ENCODE assay signal across 24 cellular contexts in genomic region chr16:2956566-2956956, GRCh38. TPM values are rescaled to one million over a fixed set of nuclear protein-coding genes. Genes with fewer than 3 reads are reported as not detected.
DNase-seq lines count a peak whose midpoint lies in the region; ATAC-seq, FAIRE-seq and TF ChIP-seq lines count a peak whose summit lies in the region.
"Had no signal": no experiment of that assay in that cellular context is flagged by ENCODE, and none has a peak within 500 bp of the region (broad histone marks: within the 10 kb centered on the region; RNA-seq: fewer than 3 reads in every experiment).

No MANE protein-coding gene starts in this region.

- H3K9me3 ChIP-seq in GM12878 (replicated peaks; ENCODE audit: control insufficient read depth, insufficient read depth, low read length) (no peaks in the 10 kb centered on the region), neural progenitor cell (ENCODE audit: low read depth) (no peaks in the 10 kb centered on the region)
- H3K9me3 ChIP-seq: MG63 had no signal

- no peak for FAIRE-seq in GM12878 (lab: Jason Lieb, UNC)
- no peak for FAIRE-seq in GM19239 (lab: Jason Lieb, UNC)

- H3K79me2 ChIP-seq in GM12878 (ENCODE audit: control insufficient read depth, insufficient read depth, low read length) (no peaks in the 10 kb centered on the region), neural progenitor cell (ENCODE audit: low read depth) (no peaks in the 10 kb centered on the region)

- BruUV-seq in GM12878 (replicated peaks; lab: Mats Ljungman, UMichigan), result no TSS peak

- 72% methylated on average over 11 of the region's 11 CpGs for WGBS in GM12878 (ENCODE audit: insufficient coverage, insufficient replicate concordance, low lambda C conversion rate, missing lambda C conversion rate)

- H3K36me3 ChIP-seq in GM12878 (ENCODE audit: control insufficient read depth in 2 of 2, insufficient read depth in 2 of 2, low read length in 1 of 2), result no peaks in the 10 kb centered on the region
- no peaks in the 10 kb centered on the region for H3K36me3 ChIP-seq in neural progenitor cell
- H3K36me3 ChIP-seq: MG63 had no signal

- peak overlapping the region; percentile 11; the same call in 1 of the 2 replicates for H2AFZ ChIP-seq in GM12878 (ENCODE audit: control insufficient read depth, low read depth, low read length)
- H2AFZ ChIP-seq in neural progenitor cell (replicated peaks), result no peak overlapping the region

- H3F3A ChIP-seq in neural progenitor cell (ENCODE audit: low read depth), result no peaks in the 10 kb centered on the region

- TF ChIP-seq CTCF in GM12878 (IDR thresholded peaks at IDR 0.05 in 2 of 3, conservative IDR thresholded peaks at IDR 0.05 in 1 of 3; ENCODE audit: control insufficient read depth in 2 of 3, extremely low read depth in 1 of 3, insufficient read depth in 1 of 3, low read depth in 3 of 3, low read length in 3 of 3) (no peak), neural progenitor cell (IDR thresholded peaks at IDR 0.05) (no peak)

- H3K27me3 Mint-ChIP-seq in neural progenitor cell (ENCODE audit: insufficient read depth, low read depth), result peaks cover 8% of the 10 kb centered on the region

- H3K4me2 ChIP-seq in GM12878 (ENCODE audit: control insufficient read depth, insufficient read depth) (no peak overlapping the region), neural progenitor cell (no peak overlapping the region)

- in situ Hi-C loops in GM12878 (cut with MboI), result no loop called here

- H4K20me1 ChIP-seq in GM12878 (ENCODE audit: control insufficient read depth, insufficient read depth) (no peaks in the 10 kb centered on the region), neural progenitor cell (ENCODE audit: low read depth) (no peaks in the 10 kb centered on the region)

- H3K4me3 ChIP-seq in GM12878, result no peak overlapping the region
- H3K4me3 ChIP-seq in neural progenitor cell, result no peak overlapping the region
- H3K4me3 ChIP-seq: MG63 had no signal

- no peak for TF ChIP-seq POLR2A in GM12878 (IDR thresholded peaks at IDR 0.05; ENCODE audit: low read depth, low read length)

- no peaks in the 10 kb centered on the region for H3K36me3 Mint-ChIP-seq in neural progenitor cell
- H3K36me3 Mint-ChIP-seq: CD8-positive, alpha-beta T cell; IgD-negative memory B cell had no signal

- H3K27ac Mint-ChIP-seq in neural progenitor cell, result no peak overlapping the region
- H3K27ac Mint-ChIP-seq: CD8-positive, alpha-beta T cell had no signal

- POLR2A ChIA-PET in GM12878 (lab: Charles Lee), result interaction anchor here (0.9 kb wide), 1 partner anchor 9 kb away, joined by 3 read pairs; no protein-coding TSS in a partner anchor

- peaks cover 21% of the 10 kb centered on the region for H3K4me1 ChIP-seq in GM12878 (ENCODE audit: control insufficient read depth, insufficient read depth, low read length)
- no peaks in the 10 kb centered on the region for H3K4me1 ChIP-seq in neural progenitor cell

- intact Hi-C loops in GM12878 (cut with micrococcal nuclease; ENCODE audit: unreplicated experiment), result no loop called here

- H3K9me3 Mint-ChIP-seq in neural progenitor cell, result no peaks in the 10 kb centered on the region
- H3K9me3 Mint-ChIP-seq: CD8-positive, alpha-beta T cell; IgD-negative memory B cell had no signal

- peaks cover 7% of the 10 kb centered on the region for H3K4me1 Mint-ChIP-seq in neural progenitor cell

- peak overlapping the region; percentile 44 for H3K4me3 Mint-ChIP-seq in neural progenitor cell
- H3K4me3 Mint-ChIP-seq: CD8-positive, alpha-beta T cell; IgD-negative memory B cell had no signal

- no peaks in the 10 kb centered on the region for H3K27me3 ChIP-seq in GM12878 (replicated peaks in 1 of 2; ENCODE audit: control insufficient read depth in 2 of 2, insufficient read depth in 2 of 2, low read length in 1 of 2)
- no peaks in the 10 kb centered on the region for H3K27me3 ChIP-seq in neural progenitor cell

- SMC1A ChIA-PET in GM12878 (lab: Charles Lee; ENCODE audit: uncharacterized antibody, unreplicated experiment), result interaction anchor here (0.9 kb wide), 1 partner anchor 9 kb away, joined by 3 read pairs; no protein-coding TSS in a partner anchor

- H3K9ac ChIP-seq in GM12878 (ENCODE audit: control insufficient read depth, insufficient read depth, low read length) (no peak overlapping the region), neural progenitor cell (no peak overlapping the region)

- TF ChIP-seq RAD21 in GM12878 (IDR thresholded peaks at IDR 0.05; ENCODE audit: insufficient read depth, low read depth, low read length), result no peak

- ATAC-seq in GM12878 (no peak), GM18867 (IDR thresholded peaks at IDR 0.05; ENCODE audit: unreplicated experiment) (no peak), HG03135 (IDR thresholded peaks at IDR 0.05; ENCODE audit: unreplicated experiment) (no peak)
- ATAC-seq: CD8-positive, alpha-beta T cell; PC-3 had no signal

- CTCF ChIA-PET in GM12878 (lab: Yijun Ruan, JAX), result no interaction called here

- peak; percentile 58 for DNase-seq in activated effector memory CD4-positive, alpha-beta T cell treated with anti-CD3 and anti-CD28 coated beads, Interleukin-2, amount 50 U/mL, for 16 hours
- DNase-seq in activated effector memory CD4-positive, alpha-beta T cell treated with Interleukin-2 at 50 U/mL for 16 hours, result no peak
- DNase-seq in GM12878 (ENCODE audit: low read depth, low spot score), result no peak
- DNase-seq in neural progenitor cell (ENCODE audit: low spot score), result no peak
- no peak for DNase-seq in GM19239 (ENCODE audit: insufficient read length, low spot score)
- DNase-seq in NCI-H226, result no peak
- DNase-seq: ACHN; C1 segment of cervical spinal cord; Calu3; CD8-positive, alpha-beta T cell; HCEC 1CT; MG63; NCI-H1694 treated with DMSO at 0.1 percent for 48 hours; NCI-H2081 treated with DMSO at 0.1 percent for 48 hours; NCI-H446 treated with DMSO at 0.1 percent for 48 hours; NCI-H526 treated with DMSO at 0.1 percent for 48 hours; PC-3; Right ventricle myocardium superior had no signal

- no peak overlapping the region for H3K27ac ChIP-seq in GM12878 (ENCODE audit: control insufficient read depth, insufficient read depth)
- H3K27ac ChIP-seq in neural progenitor cell, result no peak overlapping the region
- H3K27ac ChIP-seq: 22Rv1 had no signal

- no peak for TF ChIP-seq EP300 in GM12878 (IDR thresholded peaks at IDR 0.05; ENCODE audit: borderline replicate concordance in 1 of 2, control insufficient read depth in 1 of 2, low read depth in 2 of 2, low read length in 2 of 2)

- RAD21 ChIA-PET in GM12878 (lab: Charles Lee; ENCODE audit: unreplicated experiment), result interaction anchor here (0.6 to 1.3 kb wide), 2 partner anchors 14 to 29 kb away, joined by 3 read pairs; no protein-coding TSS in a partner anchor

RNA-seq across cellular contexts. Expression of gene KREMEN2, which starts 7.5 kb away (rescaled TPM):
- 7.1 TPM in 2 replicates for total RNA-seq in GM12878 (2013; cell fraction: nucleolus; rRNA removed)
- total RNA-seq in GM12878 (2014; rRNA removed) (1.3 and 1.8 TPM in 2 replicates), GM12878 (2014; rRNA removed; fragmentation: Illumina TruSeq; extraction: Trizol) (0.14 and 0.18 TPM in 2 replicates), GM12878 (2021) (1.5 TPM in 2 replicates), neural progenitor cell (ENCODE audit: low replicate concordance) (0.51 and 5.6 TPM in 2 replicates)
- polyA plus RNA-seq in GM12878 (2011; ENCODE audit: low read depth), result not detected
- polyA plus RNA-seq in GM12878 (2011; rRNA removed) (1.6 and 3.7 TPM in 2 replicates), GM12878 (2014; fragmentation: Illumina TruSeq; extraction: Trizol) (0.06 TPM in 1 of 2 replicates, not detected in the other), GM12878 (2014; fragmentation: Nextera tagmentation; extraction: Ambion mirVana) (not detected), GM12878 (2014; rRNA removed) (1.1 and 1.8 TPM in 2 replicates), GM12878 (2016; fragmentation: Nextera tagmentation; extraction: Ambion mirVana) (under 1 TPM; 0.45 to 0.59 TPM)
- 5.4 and 9.9 TPM in 2 replicates for polyA plus RNA-seq in GM12878 (2011; cell fraction: cytosol; rRNA removed)
- polyA plus RNA-seq in GM12878 (2011; cell fraction: nucleus; rRNA removed), result 34.9 and 50.5 TPM in 2 replicates
- polyA plus RNA-seq in GM12878 (2012), result 0.59 and 0.68 TPM in 2 replicates
- 0.37 and 1.3 TPM in 2 replicates for polyA minus RNA-seq in GM12878 (2011; rRNA and poly(A)+ RNA removed)
- polyA minus RNA-seq in GM12878 (2011; cell fraction: cytosol; rRNA and poly(A)+ RNA removed), result 1.5 and 2.8 TPM in 2 replicates
- 3.1 and 4.5 TPM in 2 replicates for polyA minus RNA-seq in GM12878 (2011; cell fraction: nucleus; rRNA and poly(A)+ RNA removed)
- total RNA-seq: Calu3; CD8-positive, alpha-beta T cell; Right ventricle myocardium superior had no signal

RNA-seq across cellular contexts. Expression of gene PAQR4, which starts 12.6 kb away (rescaled TPM):
- 14.8 and 15.2 TPM in 2 replicates for total RNA-seq in GM12878 (2013; cell fraction: nucleolus; rRNA removed)
- total RNA-seq in GM12878 (2014; rRNA removed) (20.8 and 21.1 TPM in 2 replicates), GM12878 (2014; rRNA removed; fragmentation: Illumina TruSeq; extraction: Trizol) (10.6 and 11.9 TPM in 2 replicates), GM12878 (2021) (30.7 and 31.8 TPM in 2 replicates), neural progenitor cell (ENCODE audit: low replicate concordance) (3.3 and 15.4 TPM in 2 replicates)
- polyA plus RNA-seq in GM12878 (2011; ENCODE audit: low read depth), result 4.8 TPM
- polyA plus RNA-seq in GM12878 (2011; rRNA removed) (7.2 and 13.9 TPM in 2 replicates), GM12878 (2014; fragmentation: Illumina TruSeq; extraction: Trizol) (7.6 and 13.1 TPM in 2 replicates), GM12878 (2014; fragmentation: Nextera tagmentation; extraction: Ambion mirVana) (under 1 TPM; 0.39 to 0.84 TPM), GM12878 (2014; rRNA removed) (29.4 and 29.9 TPM in 2 replicates), GM12878 (2016; fragmentation: Nextera tagmentation; extraction: Ambion mirVana) (10 to 100 TPM in 1 of 2 experiments, 1 to 10 TPM in 1; 5.9 to 14.2 TPM)
- polyA plus RNA-seq in GM12878 (2011; cell fraction: cytosol; rRNA removed), result 20.7 and 26.5 TPM in 2 replicates
- 66.1 and 79.5 TPM in 2 replicates for polyA plus RNA-seq in GM12878 (2011; cell fraction: nucleus; rRNA removed)
- 8.9 and 9.3 TPM in 2 replicates for polyA plus RNA-seq in GM12878 (2012)
- 10.3 and 16.7 TPM in 2 replicates for polyA minus RNA-seq in GM12878 (2011; rRNA and poly(A)+ RNA removed)
- polyA minus RNA-seq in GM12878 (2011; cell fraction: cytosol; rRNA and poly(A)+ RNA removed), result 11.9 and 13.4 TPM in 2 replicates
- polyA minus RNA-seq in GM12878 (2011; cell fraction: nucleus; rRNA and poly(A)+ RNA removed), result 9.6 and 17.0 TPM in 2 replicates

RNA-seq across cellular contexts. Expression of gene PKMYT1, which starts 23.7 kb away (rescaled TPM):
- total RNA-seq in GM12878 (2013; cell fraction: nucleolus; rRNA removed), result 41.1 and 44.0 TPM in 2 replicates
- total RNA-seq in GM12878 (2014; rRNA removed) (31.6 and 39.6 TPM in 2 replicates), GM12878 (2014; rRNA removed; fragmentation: Illumina TruSeq; extraction: Trizol) (11.5 and 13.6 TPM in 2 replicates), GM12878 (2021) (72.6 and 77.1 TPM in 2 replicates), neural progenitor cell (ENCODE audit: low replicate concordance) (4.6 and 38.5 TPM in 2 replicates)
- 6.7 TPM for polyA plus RNA-seq in GM12878 (2011; ENCODE audit: low read depth)
- polyA plus RNA-seq in GM12878 (2011; rRNA removed) (3.4 and 9.3 TPM in 2 replicates), GM12878 (2014; fragmentation: Illumina TruSeq; extraction: Trizol) (6.9 and 13.1 TPM in 2 replicates), GM12878 (2014; fragmentation: Nextera tagmentation; extraction: Ambion mirVana) (10 to 100 TPM in 1 of 2 experiments, 1 to 10 TPM in 1; 4.6 to 20.2 TPM), GM12878 (2014; rRNA removed) (48.1 and 63.7 TPM in 2 replicates), GM12878 (2016; fragmentation: Nextera tagmentation; extraction: Ambion mirVana) (100 to 1,000 TPM in 1 of 2 experiments, 10 to 100 TPM in 1; 91.9 to 101 TPM)
- 18.5 and 31.3 TPM in 2 replicates for polyA plus RNA-seq in GM12878 (2011; cell fraction: cytosol; rRNA removed)
- 97.2 and 161 TPM in 2 replicates for polyA plus RNA-seq in GM12878 (2011; cell fraction: nucleus; rRNA removed)
- 24.9 and 30.6 TPM in 2 replicates for polyA plus RNA-seq in GM12878 (2012)
- polyA minus RNA-seq in GM12878 (2011; rRNA and poly(A)+ RNA removed), result 5.8 and 9.7 TPM in 2 replicates
- 14.4 and 23.0 TPM in 2 replicates for polyA minus RNA-seq in GM12878 (2011; cell fraction: cytosol; rRNA and poly(A)+ RNA removed)
- polyA minus RNA-seq in GM12878 (2011; cell fraction: nucleus; rRNA and poly(A)+ RNA removed), result 18.4 and 39.6 TPM in 2 replicates

RNA-seq across cellular contexts. Expression of gene FLYWCH1, which starts 44.8 kb away (rescaled TPM):
- 40.3 and 43.6 TPM in 2 replicates for total RNA-seq in GM12878 (2013; cell fraction: nucleolus; rRNA removed)
- total RNA-seq in GM12878 (2014; rRNA removed) (15.0 and 19.7 TPM in 2 replicates), GM12878 (2014; rRNA removed; fragmentation: Illumina TruSeq; extraction: Trizol) (6.6 and 7.9 TPM in 2 replicates), GM12878 (2021) (27.8 and 33.8 TPM in 2 replicates), neural progenitor cell (ENCODE audit: low replicate concordance) (5.1 and 16.1 TPM in 2 replicates)
- polyA plus RNA-seq in GM12878 (2011; ENCODE audit: low read depth), result 10.7 TPM
- polyA plus RNA-seq in GM12878 (2011; rRNA removed) (7.7 and 10.6 TPM in 2 replicates), GM12878 (2014; fragmentation: Illumina TruSeq; extraction: Trizol) (1.8 and 10.1 TPM in 2 replicates), GM12878 (2014; fragmentation: Nextera tagmentation; extraction: Ambion mirVana) (under 1 TPM; 0.47 to 0.60 TPM), GM12878 (2014; rRNA removed) (29.1 and 37.9 TPM in 2 replicates), GM12878 (2016; fragmentation: Nextera tagmentation; extraction: Ambion mirVana) (10 to 100 TPM; 11.8 to 16.7 TPM)
- polyA plus RNA-seq in GM12878 (2011; cell fraction: cytosol; rRNA removed), result 21.5 and 28.4 TPM in 2 replicates
- 55.9 and 70.0 TPM in 2 replicates for polyA plus RNA-seq in GM12878 (2011; cell fraction: nucleus; rRNA removed)
- 20.9 and 21.5 TPM in 2 replicates for polyA plus RNA-seq in GM12878 (2012)
- polyA minus RNA-seq in GM12878 (2011; rRNA and poly(A)+ RNA removed), result 6.7 and 11.4 TPM in 2 replicates
- 6.5 and 9.9 TPM in 2 replicates for polyA minus RNA-seq in GM12878 (2011; cell fraction: cytosol; rRNA and poly(A)+ RNA removed)
- 7.4 and 18.7 TPM in 2 replicates for polyA minus RNA-seq in GM12878 (2011; cell fraction: nucleus; rRNA and poly(A)+ RNA removed)

RNA-seq across cellular contexts. Expression of gene CLDN9, which starts 56.2 kb away (rescaled TPM):
- total RNA-seq in GM12878 (2013; cell fraction: nucleolus; rRNA removed), result not detected in 2 replicates
- total RNA-seq in GM12878 (2014; rRNA removed) (not detected in 2 replicates), GM12878 (2014; rRNA removed; fragmentation: Illumina TruSeq; extraction: Trizol) (not detected in 2 replicates), GM12878 (2021) (not detected in 2 replicates), neural progenitor cell (ENCODE audit: low replicate concordance) (not detected in 2 replicates)
- polyA plus RNA-seq in GM12878 (2011; ENCODE audit: low read depth), result not detected
- polyA plus RNA-seq in GM12878 (2011; rRNA removed) (not detected in 2 replicates), GM12878 (2014; fragmentation: Illumina TruSeq; extraction: Trizol) (not detected in 2 replicates), GM12878 (2014; fragmentation: Nextera tagmentation; extraction: Ambion mirVana) (not detected), GM12878 (2014; rRNA removed) (not detected in 2 replicates), GM12878 (2016; fragmentation: Nextera tagmentation; extraction: Ambion mirVana) (not detected)
- polyA plus RNA-seq in GM12878 (2011; cell fraction: cytosol; rRNA removed), result not detected in 2 replicates
- polyA plus RNA-seq in GM12878 (2011; cell fraction: nucleus; rRNA removed), result 0.12 TPM in 1 of 2 replicates, not detected in the other
- 0.08 TPM in 1 of 2 replicates, not detected in the other for polyA plus RNA-seq in GM12878 (2012)
- polyA minus RNA-seq in GM12878 (2011; rRNA and poly(A)+ RNA removed), result 0.26 TPM in 1 of 2 replicates, not detected in the other
- not detected in 2 replicates for polyA minus RNA-seq in GM12878 (2011; cell fraction: cytosol; rRNA and poly(A)+ RNA removed)
- polyA minus RNA-seq in GM12878 (2011; cell fraction: nucleus; rRNA and poly(A)+ RNA removed), result not detected in 2 replicates
- total RNA-seq: CD8-positive, alpha-beta T cell; RPMI7951; SK-MEL-5 had no signal
- polyA plus RNA-seq: IgD-negative memory B cell had no signal
